ENCODE assay signal across 16 cellular contexts in genomic region chr2:239211391-239212094, GRCh38.
DNase-seq lines count a peak whose midpoint lies in the region; ATAC-seq, FAIRE-seq and TF ChIP-seq lines count a peak whose summit lies in the region.
"Had no signal": no experiment of that assay in that cellular context is flagged by ENCODE, and none has a peak within 500 bp of the region (broad histone marks: within the 10 kb centered on the region; RNA-seq: fewer than 3 reads in every experiment).

No MANE protein-coding gene starts in this region.

- H3K9me3 ChIP-seq in mammary epithelial cell (replicated peaks; ENCODE audit: insufficient read depth, low read length) (no peaks in the 10 kb centered on the region), breast epithelium (no peaks in the 10 kb centered on the region), endodermal cell (ENCODE audit: control insufficient read depth, low read length) (no peaks in the 10 kb centered on the region), HepG2 (ENCODE audit: low read length) (no peaks in the 10 kb centered on the region), trophoblast cell (ENCODE audit: insufficient read depth, low read depth, low read length) (no peaks in the 10 kb centered on the region)

- dilution Hi-C loops in mammary epithelial cell (cut with HindIII; ENCODE audit: low sequenced_read_pairs): no loop called here

- H3K27me3 Mint-ChIP-seq in endodermal cell (ENCODE audit: insufficient read depth): no peaks in the 10 kb centered on the region
- no peaks in the 10 kb centered on the region for H3K27me3 Mint-ChIP-seq in neural crest cell (ENCODE audit: low read depth)
- H3K27me3 Mint-ChIP-seq: naive thymus-derived CD8-positive, alpha-beta T cell had no signal

- H3K4me2 ChIP-seq in mammary epithelial cell (ENCODE audit: insufficient read depth, low read depth, low read length) (no peak overlapping the region), HepG2 (ENCODE audit: low read depth, low read length) (no peak overlapping the region), trophoblast cell (ENCODE audit: low read length) (no peak overlapping the region)

- no peak for FAIRE-seq in HepG2 (lab: Jason Lieb, UNC)
- FAIRE-seq: colon, RCC 7860, urothelium cell line had no signal

- in situ Hi-C loops in mammary epithelial cell (cut with MboI; ENCODE audit: low sequenced_read_pairs in 2 of 2) (no loop called here), HepG2 (cut with HindIII; ENCODE audit: extremely low pct_ligation_motif_present, low pct_unique_long_range_greater_than_20kb) (no loop called here)

- no peak overlapping the region for H3K18ac ChIP-seq in trophoblast cell (ENCODE audit: low read length)

- peak; percentile 3 for DNase-seq in mammary epithelial cell
- no peak for DNase-seq in breast epithelium (ENCODE audit: low spot score in 2 of 2)
- no peak for DNase-seq in endodermal cell
- no peak for DNase-seq in neural crest cell (ENCODE audit: low read depth, low spot score)
- DNase-seq in HepG2 (ENCODE audit: low spot score): no peak
- no peak for DNase-seq in trophoblast cell
- no peak for DNase-seq in H4 (ENCODE audit: low spot score)
- DNase-seq in midbrain (lab: John Stamatoyannopoulos, UW): no peak
- DNase-seq: activated CD4-positive, alpha-beta T cell treated with anti-CD3 and anti-CD28 coated beads, Interleukin-2, amount 50 U/mL, for 4 hours; activated T-cell treated with anti-CD3 and anti-CD28 coated beads, Interleukin-2, amount 50 U/mL, for 72 hours; amygdala; naive thymus-derived CD8-positive, alpha-beta T cell; SW 1271 had no signal

- TF ChIP-seq POLR2A in breast epithelium (IDR thresholded peaks at IDR 0.05): no peak
- no peak for TF ChIP-seq POLR2A in HepG2 (IDR thresholded peaks at IDR 0.05; ENCODE audit: insufficient read depth in 1 of 2, low read depth in 2 of 2, low read length in 2 of 2)

- no peak for ATAC-seq in HepG2

- 87% methylated on average over 8 of the region's 13 CpGs for WGBS in mammary epithelial cell (ENCODE audit: low coverage, missing lambda C conversion rate)
- 87 to 93% methylated on average over 13 of the region's 13 CpGs for WGBS in endodermal cell (ENCODE audit: insufficient coverage in 1 of 2, insufficient read length in 1 of 2), 2 experiments
- WGBS in HepG2 (ENCODE audit: low lambda C conversion rate): 94% methylated on average over 13 of the region's 13 CpGs
- WGBS in trophoblast cell (ENCODE audit: extremely low coverage, insufficient coverage, insufficient read length): no CpG with 5 or more reads among the region's 13 CpGs

- H3K36me3 ChIP-seq in mammary epithelial cell (ENCODE audit: insufficient read depth, low read length) (no peaks in the 10 kb centered on the region), breast epithelium (no peaks in the 10 kb centered on the region), endodermal cell (ENCODE audit: control insufficient read depth, insufficient read depth, low read length) (no peaks in the 10 kb centered on the region), HepG2 (replicated peaks in 1 of 2; ENCODE audit: control insufficient read depth in 1 of 2, insufficient read depth in 2 of 2, low read length in 2 of 2) (no peaks in the 10 kb centered on the region), trophoblast cell (ENCODE audit: control insufficient read depth in 1 of 2, insufficient read depth in 2 of 2, low read length in 2 of 2) (no peaks in the 10 kb centered on the region)

- H4K20me1 ChIP-seq in mammary epithelial cell (ENCODE audit: insufficient read depth, low read length) (no peaks in the 10 kb centered on the region), HepG2 (ENCODE audit: insufficient read depth, low read length) (peaks cover 17% of the 10 kb centered on the region)

- peaks cover 4% of the 10 kb centered on the region for H3K79me2 ChIP-seq in mammary epithelial cell (ENCODE audit: insufficient read depth, low read length)
- H3K79me2 ChIP-seq in HepG2 (ENCODE audit: insufficient read depth, low read length): peaks cover 4% of the 10 kb centered on the region
- H3K79me2 ChIP-seq in trophoblast cell (ENCODE audit: control insufficient read depth, insufficient read depth, low read length, poor library complexity): no peaks in the 10 kb centered on the region

- no peak overlapping the region for H2BK5ac ChIP-seq in trophoblast cell (ENCODE audit: low read depth, low read length, poor library complexity)

- H3K9ac ChIP-seq in mammary epithelial cell (ENCODE audit: insufficient read depth, low read length) (no peak overlapping the region), endodermal cell (ENCODE audit: extremely low read depth, low read length, poor library complexity, severe bottlenecking) (no peak overlapping the region), HepG2 (ENCODE audit: insufficient read depth, low read depth, low read length) (no peak overlapping the region), trophoblast cell (ENCODE audit: low read length) (no peak overlapping the region)

- CTCF ChIA-PET in mammary epithelial cell (lab: Charles Lee; ENCODE audit: low non-redundant PET): no interaction called here
- CTCF ChIA-PET in HepG2 (lab: Yijun Ruan, JAX; ENCODE audit: low intra/inter-chr PET ratio, low total read pairs): no interaction called here

- BruUV-seq in mammary epithelial cell (replicated peaks; lab: Mats Ljungman, UMichigan) (no TSS peak), HepG2 (replicated peaks; lab: Mats Ljungman, UMichigan) (no TSS peak)

- H3K4me1 Mint-ChIP-seq in endodermal cell (peaks cover 42% of the 10 kb centered on the region), neural crest cell (peaks cover 88% of the 10 kb centered on the region)

- H3K14ac ChIP-seq in trophoblast cell (ENCODE audit: low read length): no peak overlapping the region

- H3K27ac ChIP-seq in mammary epithelial cell (ENCODE audit: insufficient read depth, low read depth, low read length) (no peak overlapping the region), breast epithelium (no peak overlapping the region), endodermal cell (ENCODE audit: low read depth, low read length) (no peak overlapping the region), HepG2 (ENCODE audit: extremely low read length, insufficient read depth, low read length) (no peak overlapping the region), trophoblast cell (ENCODE audit: low read depth, low read length) (no peak overlapping the region)

- intact Hi-C loops in mammary epithelial cell (cut with micrococcal nuclease) (no loop called here), breast epithelium (cut with DNase I; ENCODE audit: low total_unique reads) (no loop called here), HepG2 (cut with micrococcal nuclease; ENCODE audit: unreplicated experiment) (no loop called here)

- H2BK120ac ChIP-seq in trophoblast cell (ENCODE audit: insufficient read depth, low read length, poor library complexity): no peak overlapping the region

- H4K12ac ChIP-seq in trophoblast cell (ENCODE audit: low read depth, low read length): no peak overlapping the region

- no peak overlapping the region for H4K91ac ChIP-seq in trophoblast cell (ENCODE audit: low read depth, low read length)

- H4K8ac ChIP-seq in trophoblast cell (ENCODE audit: low read depth, low read length): no peak overlapping the region

- no peaks in the 10 kb centered on the region for H3K27me3 ChIP-seq in mammary epithelial cell (ENCODE audit: insufficient read depth, low read length)
- H3K27me3 ChIP-seq in breast epithelium: no peaks in the 10 kb centered on the region
- H3K27me3 ChIP-seq in endodermal cell (ENCODE audit: control insufficient read depth, insufficient read depth, low read length, poor library complexity, severe bottlenecking): no peaks in the 10 kb centered on the region
- no peaks in the 10 kb centered on the region for H3K27me3 ChIP-seq in HepG2 (ENCODE audit: control insufficient read depth in 1 of 2, insufficient read depth in 2 of 2, low read length in 2 of 2)
- no peaks in the 10 kb centered on the region for H3K27me3 ChIP-seq in trophoblast cell (ENCODE audit: insufficient read depth, low read length)

- H3K23ac ChIP-seq in trophoblast cell (ENCODE audit: low read length): no peak overlapping the region

- H3K9me3 Mint-ChIP-seq in endodermal cell: no peaks in the 10 kb centered on the region
- no peaks in the 10 kb centered on the region for H3K9me3 Mint-ChIP-seq in neural crest cell
- H3K9me3 Mint-ChIP-seq: activated T-cell treated with anti-CD3 and anti-CD28 coated beads, Interleukin-2, amount 50 U/mL, for 72 hours; naive thymus-derived CD8-positive, alpha-beta T cell had no signal

- H3K36me3 Mint-ChIP-seq in endodermal cell (ENCODE audit: low read depth) (no peaks in the 10 kb centered on the region), neural crest cell (ENCODE audit: low read depth) (peaks cover 2% of the 10 kb centered on the region)

- POLR2A ChIA-PET in HepG2 (lab: Yijun Ruan, JAX): interaction anchor here (1.4 kb wide), 1 partner anchor 189 kb away, joined by 3 read pairs; the partner anchor contains the start of gene HDAC4

- H3K27ac Mint-ChIP-seq in endodermal cell: peak overlapping the region; percentile 17
- peak overlapping the region; percentile 95 for H3K27ac Mint-ChIP-seq in neural crest cell (ENCODE audit: unreplicated experiment)
- H3K27ac Mint-ChIP-seq: activated T-cell treated with anti-CD3 and anti-CD28 coated beads, Interleukin-2, amount 50 U/mL, for 72 hours had no signal

- no peak overlapping the region for H3K4ac ChIP-seq in trophoblast cell (ENCODE audit: low read depth, low read length)

- no peaks in the 10 kb centered on the region for H3K4me1 ChIP-seq in mammary epithelial cell (ENCODE audit: insufficient read depth, low read length)
- H3K4me1 ChIP-seq in breast epithelium: no peaks in the 10 kb centered on the region
- H3K4me1 ChIP-seq in endodermal cell (ENCODE audit: control insufficient read depth, insufficient read depth, low read length): peaks cover 14% of the 10 kb centered on the region
- H3K4me1 ChIP-seq in HepG2 (ENCODE audit: insufficient read depth, low read length): 0 out of 2 replicates have a peak, but pooled peaks cover 5% of the 10 kb centered on the region
- H3K4me1 ChIP-seq in trophoblast cell (ENCODE audit: control insufficient read depth in 1 of 2, insufficient read depth in 2 of 2, low read length in 2 of 2): peaks cover 4 to 7% of the 10 kb centered on the region in 2 experiments

- TF ChIP-seq RAD21 in HepG2 (CRISPR knock-in tag; IDR thresholded peaks at IDR 0.05): no peak

- H3K4me3 Mint-ChIP-seq in endodermal cell (no peak overlapping the region), neural crest cell (peak overlapping the region; percentile 80)

- TF ChIP-seq EP300 in HepG2 (IDR thresholded peaks at IDR 0.05; ENCODE audit: low read depth in 2 of 2, low read length in 2 of 2): no peak
- no peak for TF ChIP-seq EP300 in HepG2 (CRISPR knock-in tag; IDR thresholded peaks at IDR 0.05; ENCODE audit: borderline replicate concordance)

- H3K4me3 ChIP-seq in mammary epithelial cell (replicated peaks in 1 of 3; ENCODE audit: insufficient read depth in 1 of 3, low read depth in 2 of 3, low read length in 3 of 3) (no peak overlapping the region), breast epithelium (no peak overlapping the region), endodermal cell (ENCODE audit: low read length) (no peak overlapping the region), HepG2 (replicated peaks in 1 of 3; ENCODE audit: insufficient read depth in 1 of 3, low read depth in 2 of 3, low read length in 3 of 3) (no peak overlapping the region), trophoblast cell (ENCODE audit: low read depth, low read length) (no peak overlapping the region)

- no peaks in the 10 kb centered on the region for H3K79me1 ChIP-seq in trophoblast cell (ENCODE audit: low read length)

- H2AK5ac ChIP-seq in trophoblast cell (ENCODE audit: low read length): no peak overlapping the region

- no peak for TF ChIP-seq CTCF in mammary epithelial cell (conservative IDR thresholded peaks at IDR 0.05 in 1 of 2, IDR thresholded peaks at IDR 0.05 in 1 of 2; ENCODE audit: extremely low read depth in 1 of 2, insufficient read depth in 1 of 2, low read depth in 1 of 2, low read length in 2 of 2)
- no peak for TF ChIP-seq CTCF in breast epithelium (IDR thresholded peaks at IDR 0.05)
- TF ChIP-seq CTCF in endodermal cell (conservative IDR thresholded peaks at IDR 0.05): no peak
- TF ChIP-seq CTCF in neural crest cell (conservative IDR thresholded peaks at IDR 0.05): no peak
- TF ChIP-seq CTCF in HepG2 (CRISPR knock-in tag; IDR thresholded peaks at IDR 0.05): no peak

- no peak overlapping the region for H2BK12ac ChIP-seq in trophoblast cell (ENCODE audit: low read length)

- no peak overlapping the region for H2AFZ ChIP-seq in mammary epithelial cell (ENCODE audit: low read depth, low read length)
- no peak overlapping the region for H2AFZ ChIP-seq in HepG2 (ENCODE audit: low read length)
- no peak overlapping the region for H2AFZ ChIP-seq in trophoblast cell (ENCODE audit: insufficient read depth, low read length, poor library complexity)
